ENCODE assay signal across 18 cellular contexts in the genomic region with DNA sequence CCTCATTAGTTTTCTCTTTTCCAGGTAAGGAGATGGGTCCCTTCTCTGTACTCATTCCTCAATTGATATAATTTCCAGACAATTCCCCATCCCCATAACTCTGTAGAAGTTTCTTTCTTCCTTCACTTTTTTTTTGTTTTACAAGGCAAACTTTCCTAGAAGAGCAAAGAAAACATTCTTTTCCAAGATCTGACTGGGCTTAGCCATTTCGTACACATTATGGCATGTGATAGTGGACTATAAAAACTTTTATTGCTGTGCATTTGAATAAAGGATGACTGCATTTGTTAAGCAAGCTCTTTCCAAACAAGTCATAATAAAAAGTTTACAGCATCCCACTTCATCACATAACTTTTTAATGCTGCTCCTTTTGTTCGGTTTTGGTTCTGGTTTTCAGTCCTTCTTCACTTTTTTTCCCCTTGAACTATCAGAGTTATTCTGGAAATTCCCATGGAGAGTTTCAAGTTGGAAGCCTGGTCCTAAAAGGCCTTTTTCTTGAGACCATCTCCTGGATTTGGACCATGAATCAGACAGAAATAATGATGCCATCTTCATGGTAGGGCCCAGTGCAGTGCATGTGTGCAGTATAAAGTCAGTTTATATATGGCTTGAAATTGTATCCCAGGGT.
A peak's percentile ranks its signal among the peaks of the same experiment; 100 is the strongest.
DNase-seq lines count a peak whose midpoint lies in the region; ATAC-seq, FAIRE-seq and TF ChIP-seq lines count a peak whose summit lies in the region.
"Had no signal": no experiment of that assay in that cellular context is flagged by ENCODE, and none has a peak within 500 bp of the region (broad histone marks: within the 10 kb centered on the region; RNA-seq: fewer than 3 reads in every experiment).

No MANE protein-coding gene starts in this region.

- POLR2A ChIA-PET in IMR-90 (lab: Charles Lee; ENCODE audit: unreplicated experiment), result no interaction called here

- WGBS in IMR-90 (ENCODE audit: extremely low coverage in 2 of 2, insufficient read length in 1 of 2), 2 experiments, result no CpG with 5 or more reads among the region's 2 CpGs
- 69 to 79% methylated on average over 2 of the region's 2 CpGs for WGBS in pancreas, 2 donors

- H3K36me3 ChIP-seq in IMR-90 (ENCODE audit: control insufficient read depth, insufficient read depth, low read length) (no peaks in the 10 kb centered on the region), pancreas (no peaks in the 10 kb centered on the region)

- no peak overlapping the region for H4K5ac ChIP-seq in IMR-90 (ENCODE audit: low read depth, low read length)

- H3K4me2 ChIP-seq in IMR-90 (ENCODE audit: low read depth, low read length), result no peak overlapping the region
- H3K4me2 ChIP-seq: A549, PC-9 had no signal

- H3K14ac ChIP-seq in IMR-90 (replicated peaks; ENCODE audit: low read depth, low read length), result peak overlapping the region; percentile 76

- peaks cover 17% of the 10 kb centered on the region for H3K4me1 ChIP-seq in IMR-90 (ENCODE audit: control insufficient read depth, insufficient read depth, low read length)
- H3K4me1 ChIP-seq in pancreas, result no peaks in the 10 kb centered on the region
- H3K4me1 ChIP-seq: A549 had no signal

- peak overlapping the region; percentile 52; the same call in 1 of the 2 replicates for H3K18ac ChIP-seq in IMR-90 (ENCODE audit: low read depth, low read length)

- no peak overlapping the region for H3K9ac ChIP-seq in IMR-90 (ENCODE audit: low read depth, low read length)

- BruUV-seq in IMR-90 (replicated peaks; lab: Mats Ljungman, UMichigan), result no TSS peak

- H2AK9ac ChIP-seq in IMR-90 (replicated peaks; ENCODE audit: low read depth, low read length, poor library complexity), result no peak overlapping the region

- intact Hi-C loops in IMR-90 (cut with micrococcal nuclease) (no loop called here), pancreas (cut with DNase I) (no loop called here)

- H4K20me1 ChIP-seq in IMR-90 (ENCODE audit: insufficient read depth, low read length), result no peaks in the 10 kb centered on the region

- no peak for TF ChIP-seq RAD21 in IMR-90 (IDR thresholded peaks at IDR 0.05; ENCODE audit: low read length)

- H3K4ac ChIP-seq in IMR-90 (ENCODE audit: low read depth, low read length), result peak overlapping the region; percentile 25; the same call in 1 of the 2 replicates

- H3K23ac ChIP-seq in IMR-90 (ENCODE audit: low read depth, low read length), result no peak overlapping the region

- H3K27ac ChIP-seq in IMR-90 (ENCODE audit: insufficient read depth, low read length) (no peak overlapping the region), pancreas (no peak overlapping the region)
- H3K27ac ChIP-seq: A549, PC-9 had no signal

- no peak overlapping the region for H2BK120ac ChIP-seq in IMR-90 (ENCODE audit: low read depth, low read length)

- DNase-seq in EH (ENCODE audit: low read depth) (peak; percentile 91), IMR-90 (no peak), fibroblast of villous mesenchyme (ENCODE audit: low read depth) (peak; percentile 92), pancreas (no peak), erythroblast (lab: John Stamatoyannopoulos, UW) (no peak), NCI-H2081 treated with DMSO at 0.1 percent for 48 hours (lab: John Stamatoyannopoulos, UW) (no peak), Ammon's horn (ENCODE audit: low spot score) (no peak)
- DNase-seq in stimulated activated CD4-positive, alpha-beta T cell treated with anti-CD3 and anti-CD28 coated beads, Interleukin-2, amount 100 ng/mL, for 24 hours, result no peak
- DNase-seq: AML-193; CD4-positive, alpha-beta T cell; DMS79; GDM1; GOT3; NCI-H1092 treated with DMSO at 0.1 percent for 48 hours; NCI-H1694; NCI-H345; PC-9 had no signal

- 0 out of 3 replicates have a peak overlapping the region, but pooled peaks have one; percentile 16 for H2BK15ac ChIP-seq in IMR-90 (ENCODE audit: low read depth, low read length)

- H2BK5ac ChIP-seq in IMR-90 (ENCODE audit: low read depth, low read length, poor library complexity, severe bottlenecking), result no peak overlapping the region

- H3K56ac ChIP-seq in IMR-90 (ENCODE audit: extremely low read depth, insufficient read depth, low read length), result no peak overlapping the region

- no peaks in the 10 kb centered on the region; the same call in 1 of the 2 replicates for H3K9me1 ChIP-seq in IMR-90 (ENCODE audit: insufficient read depth, low read length)

- TF ChIP-seq CTCF in IMR-90 (conservative IDR thresholded peaks at IDR 0.05; ENCODE audit: low read depth, low read length) (no peak), fibroblast of villous mesenchyme (IDR thresholded peaks at IDR 0.05; ENCODE audit: insufficient read depth, low read depth, low read length) (no peak), pancreas (IDR thresholded peaks at IDR 0.05) (no peak)

- H2AK5ac ChIP-seq in IMR-90 (ENCODE audit: low read depth, low read length), result peak overlapping the region; percentile 33; the same call in 1 of the 2 replicates

- ATAC-seq in IMR-90 (ENCODE audit: low read depth), result no peak
- ATAC-seq in pancreas, result no peak
- ATAC-seq: A549 had no signal

- in situ Hi-C loops in IMR-90 (cut with MboI; ENCODE audit: low sequenced_read_pairs), result no loop called here

- H3K79me1 ChIP-seq in IMR-90 (ENCODE audit: low read depth in 1 of 2, low read length in 2 of 2), result no peaks in the 10 kb centered on the region

- H2BK20ac ChIP-seq in IMR-90 (ENCODE audit: low read depth, low read length), result peak overlapping the region; percentile 57; the same call in 1 of the 2 replicates

- H2AFZ ChIP-seq in IMR-90 (replicated peaks; ENCODE audit: low read length, poor library complexity), result no peak overlapping the region
- H2AFZ ChIP-seq: PC-9 had no signal

- dilution Hi-C loops in IMR-90 (cut with HindIII; ENCODE audit: low sequenced_read_pairs, unreplicated experiment), result no loop called here

- H4K8ac ChIP-seq in IMR-90 (ENCODE audit: low read depth in 2 of 2, low read length in 2 of 2), result no peak overlapping the region

- FAIRE-seq in pancreas (lab: Jason Lieb, UNC), result peak; percentile 5
- FAIRE-seq: A549 had no signal

- H3K27me3 ChIP-seq in IMR-90 (ENCODE audit: control insufficient read depth, insufficient read depth, low read length) (no peaks in the 10 kb centered on the region), pancreas (no peaks in the 10 kb centered on the region)

- no peak for TF ChIP-seq POLR2A in IMR-90 (IDR thresholded peaks at IDR 0.05; ENCODE audit: low read depth, low read length)
- no peak for TF ChIP-seq POLR2A in erythroblast (IDR thresholded peaks at IDR 0.05; ENCODE audit: low read length)

- no peaks in the 10 kb centered on the region for H3K9me3 ChIP-seq in IMR-90 (ENCODE audit: control insufficient read depth, insufficient read depth, low read length)
- no peaks in the 10 kb centered on the region for H3K9me3 ChIP-seq in pancreas
- H3K9me3 ChIP-seq: A549 had no signal

- CTCF ChIA-PET in IMR-90 (lab: Yijun Ruan, JAX), result interaction anchor here (1.0 to 1.5 kb wide), 2 partner anchors 9 to 19 kb away, joined by 3 to 5 read pairs; no protein-coding TSS in a partner anchor

- H3K4me3 ChIP-seq in IMR-90 (ENCODE audit: insufficient read depth, low read depth, low read length), result no peak overlapping the region
- no peak overlapping the region for H3K4me3 ChIP-seq in fibroblast of villous mesenchyme (ENCODE audit: low read depth, low read length)
- H3K4me3 ChIP-seq in pancreas, result no peak overlapping the region
- H3K4me3 ChIP-seq: A549, PC-9 had no signal

- no peak overlapping the region for H4K91ac ChIP-seq in IMR-90 (ENCODE audit: insufficient read depth, low read depth, low read length)

TF ChIP-seq in IMR-90, 13 proteins besides CTCF, POLR2A, EP300 and RAD21:
- TF ChIP-seq ELK1 (IDR thresholded peaks at IDR 0.05; ENCODE audit: borderline replicate concordance, low read depth, low read length) (no peak), CHD1 (IDR thresholded peaks at IDR 0.05; ENCODE audit: low read depth, low read length) (no peak), RFX5 (IDR thresholded peaks at IDR 0.05; ENCODE audit: low read depth, low read length) (no peak), BHLHE40 (IDR thresholded peaks at IDR 0.05; ENCODE audit: low read depth, low read length) (no peak), MXI1 (IDR thresholded peaks at IDR 0.05; ENCODE audit: borderline replicate concordance, low read depth, low read length) (no peak), MAFK (IDR thresholded peaks at IDR 0.05; ENCODE audit: low read depth, low read length) (no peak), RCOR1 (IDR thresholded peaks at IDR 0.05; ENCODE audit: insufficient replicate concordance, low read length) (no peak), NFE2L2 (IDR thresholded peaks at IDR 0.05; ENCODE audit: low read depth, low read length) (no peak), USF2 (IDR thresholded peaks at IDR 0.05; ENCODE audit: low read depth, low read length) (no peak), MAZ (IDR thresholded peaks at IDR 0.05; ENCODE audit: borderline replicate concordance, low read depth, low read length) (no peak), CEBPB (IDR thresholded peaks at IDR 0.05; ENCODE audit: low read depth, low read length) (no peak), FOS (IDR thresholded peaks at IDR 0.05; ENCODE audit: low read depth, low read length) (no peak), SMC3 (IDR thresholded peaks at IDR 0.05; ENCODE audit: low read depth, low read length) (no peak)

Comparison
In these comparisons a context has a peak if more than half of its experiments do, and no peak if none do; other contexts are left out.
1. DNase-seq: peak in EH (single experiment) and fibroblast of villous mesenchyme (single experiment); none in IMR-90 (single experiment), pancreas (0 of 6), stimulated activated CD4-positive, alpha-beta T cell treated with anti-CD3 and anti-CD28 coated beads, Interleukin-2, amount 100 ng/mL, for 24 hours (0 of 2), erythroblast (0 of 2), NCI-H2081 treated with DMSO at 0.1 percent for 48 hours (single experiment) and Ammon's horn (single experiment).